8 cellular contexts compared by ENCODE assay signal in genomic region chrX:53223955-53224859, GRCh38. TPM values are rescaled to one million over a fixed set of nuclear protein-coding genes. Genes with fewer than 3 reads are reported as not detected.
DNase-seq lines count a peak whose midpoint lies in the region; ATAC-seq, FAIRE-seq and TF ChIP-seq lines count a peak whose summit lies in the region.

No MANE protein-coding gene starts in this region.

- peaks cover 21 to 23% of the 10 kb centered on the region in 2 donors for H3K36me3 ChIP-seq in mucosa of rectum (ENCODE audit: control insufficient read depth in 2 of 2, insufficient read depth in 2 of 2, low read length in 2 of 2)

- peak overlapping the region; percentile 98 for H3K9ac ChIP-seq in mucosa of rectum (ENCODE audit: low read depth in 1 of 2, low read length in 2 of 2)

- DNase-seq in Caki2 (ENCODE audit: low read depth) (peak; percentile 6), urothelium cell line (ENCODE audit: low spot score) (peak; percentile 23), G401 (ENCODE audit: low spot score) (no peak)
- DNase-seq in effector memory CD8-positive, alpha-beta T cell, result peak in 2 of 3 experiments; percentile 3 to 5

- H3K9me3 ChIP-seq in mucosa of rectum (ENCODE audit: control insufficient read depth in 2 of 2, low read length in 2 of 2), result no peaks in the 10 kb centered on the region

- no peaks in the 10 kb centered on the region for H3K27me3 ChIP-seq in mucosa of rectum (ENCODE audit: control insufficient read depth in 2 of 2, insufficient read depth in 2 of 2, low read length in 2 of 2)

- H3K36me3 Mint-ChIP-seq in effector memory CD8-positive, alpha-beta T cell (ENCODE audit: insufficient read depth), result peaks cover 43% of the 10 kb centered on the region

- peak overlapping the region; percentile 78 for H3K27ac ChIP-seq in VCaP
- H3K27ac ChIP-seq in mucosa of rectum (ENCODE audit: low read depth in 2 of 2, low read length in 2 of 2), result peak overlapping the region; percentile 83 to 84

- H3K27me3 Mint-ChIP-seq in effector memory CD8-positive, alpha-beta T cell, result no peaks in the 10 kb centered on the region

- peak overlapping the region; percentile 94 to 96 for H3K4me3 ChIP-seq in mucosa of rectum (ENCODE audit: low read length in 2 of 2)

- H3K4me1 ChIP-seq in mucosa of rectum (ENCODE audit: control insufficient read depth in 2 of 2, insufficient read depth in 2 of 2, low read length in 2 of 2), result peaks cover 23 to 24% of the 10 kb centered on the region in 2 donors

- FAIRE-seq in urothelium cell line (lab: Jason Lieb, UNC), result no peak

- no peak for TF ChIP-seq CTCF in VCaP (conservative IDR thresholded peaks at IDR 0.05)

- no peaks in the 10 kb centered on the region for H3K9me3 Mint-ChIP-seq in effector memory CD8-positive, alpha-beta T cell

- peak; percentile 13 for ATAC-seq in HG02852 (IDR thresholded peaks at IDR 0.05; ENCODE audit: unreplicated experiment)
- ATAC-seq in effector memory CD8-positive, alpha-beta T cell (replicated peaks), result peak; percentile 52
- ATAC-seq in HG02588 (IDR thresholded peaks at IDR 0.05; ENCODE audit: unreplicated experiment), result no peak

- H3K4me3 Mint-ChIP-seq in effector memory CD8-positive, alpha-beta T cell, result peak overlapping the region; percentile 86 to 95

- in situ Hi-C loops in Caki2 (cut with HindIII; ENCODE audit: low pct_unique_long_range_greater_than_20kb, low sequenced_read_pairs), result no loop called here
- in situ Hi-C loops in G401 (cut with HindIII; ENCODE audit: low sequenced_read_pairs), result no loop called here

- peak overlapping the region; percentile 96 to 99 for H3K27ac Mint-ChIP-seq in effector memory CD8-positive, alpha-beta T cell

- H3K4me1 Mint-ChIP-seq in effector memory CD8-positive, alpha-beta T cell (ENCODE audit: low read depth in 2 of 2), result peaks cover 17 to 31% of the 10 kb centered on the region in 2 donors

RNA-seq across cellular contexts. Expression of gene KDM5C, which starts 0.8 kb away (rescaled TPM):
- 64.8 and 144 TPM in 2 replicates for total RNA-seq in Caki2 (2014; rRNA removed; shearing (Covaris generic); ENCODE audit: low replicate concordance)
- 69.8 and 76.3 TPM in 2 replicates for total RNA-seq in G401 (2014; rRNA removed; shearing (Covaris generic))

RNA-seq across cellular contexts. Expression of gene IQSEC2, which starts 57.2 kb away (rescaled TPM):
- 7.1 and 9.9 TPM in 2 replicates for total RNA-seq in Caki2 (2014; rRNA removed; shearing (Covaris generic); ENCODE audit: low replicate concordance)
- 16.0 and 18.4 TPM in 2 replicates for total RNA-seq in G401 (2014; rRNA removed; shearing (Covaris generic))
